In genomic region chr11:123144707-123145106, GRCh38 we compare ENCODE assay signal across 32 cellular contexts. TPM values are rescaled to one million over a fixed set of nuclear protein-coding genes. Genes with fewer than 3 reads are reported as not detected.
DNase-seq lines count a peak whose midpoint lies in the region; ATAC-seq and TF ChIP-seq lines count a peak whose summit lies in the region.
"Had no signal": no experiment of that assay in that cellular context is flagged by ENCODE, and none has a peak within 500 bp of the region (broad histone marks: within the 10 kb centered on the region; RNA-seq: fewer than 3 reads in every experiment).

No MANE protein-coding gene starts in this region.

- no peaks in the 10 kb centered on the region for H3K36me3 ChIP-seq in BE2C
- no peaks in the 10 kb centered on the region for H3K36me3 ChIP-seq in HCT116 (ENCODE audit: control insufficient read depth in 1 of 2, insufficient read depth in 2 of 2, low read length in 2 of 2)
- no peaks in the 10 kb centered on the region for H3K36me3 ChIP-seq in heart left ventricle
- H3K36me3 ChIP-seq: BLaER1, gastrocnemius medialis, Peyer's patch, suprapubic skin, vagina had no signal

- peaks cover 52% of the 10 kb centered on the region for H3K4me1 Mint-ChIP-seq in nephron progenitor cell
- H3K4me1 Mint-ChIP-seq: activated CD4-positive, alpha-beta T cell treated with anti-CD3 and anti-CD28 coated beads, Interleukin-2, amount 10 ng/mL, durations not matched to agents 24 days and 14 days; activated naive CD4-positive, alpha-beta T cell treated with anti-CD3 and anti-CD28 coated beads, Interleukin-2, amount 50 U/mL, for 24 hours; neural crest cell had no signal

- H3K9me3 ChIP-seq in BE2C (no peaks in the 10 kb centered on the region), HCT116 (ENCODE audit: control insufficient read depth in 1 of 2, insufficient read depth in 1 of 2, low read depth in 1 of 2, low read length in 2 of 2) (no peaks in the 10 kb centered on the region), heart left ventricle (no peaks in the 10 kb centered on the region)
- H3K9me3 ChIP-seq: BLaER1, gastrocnemius medialis, MG63, Peyer's patch, suprapubic skin, vagina had no signal

- H3K36me3 Mint-ChIP-seq in nephron progenitor cell (ENCODE audit: low read depth) = peaks cover 12% of the 10 kb centered on the region
- H3K36me3 Mint-ChIP-seq: activated naive CD4-positive, alpha-beta T cell treated with anti-CD3 and anti-CD28 coated beads, Interleukin-2, amount 50 U/mL, for 24 hours had no signal

- no peak overlapping the region for H3K9ac ChIP-seq in HCT116 (ENCODE audit: low read length)
- H3K9ac ChIP-seq: BLaER1 had no signal

- RAD21 ChIA-PET in HCT116 (lab: Charles Lee; ENCODE audit: low non-redundant PET in 1 of 2, low total read pairs in 2 of 2, uncharacterized antibody in 2 of 2, unreplicated experiment in 2 of 2) = no interaction called here

- CTCF ChIA-PET in HCT116 (lab: Charles Lee) = no interaction called here

- H3K4me3 Mint-ChIP-seq in nephron progenitor cell = peak overlapping the region; percentile 18
- H3K4me3 Mint-ChIP-seq: activated CD4-positive, alpha-beta T cell treated with anti-CD3 and anti-CD28 coated beads, Interleukin-2, amount 10 ng/mL, durations not matched to agents 24 days and 14 days; activated naive CD4-positive, alpha-beta T cell treated with anti-CD3 and anti-CD28 coated beads, Interleukin-2, amount 50 U/mL, for 24 hours; neural crest cell; WTC11 had no signal

- POLR2A ChIA-PET in HCT116 (lab: Charles Lee) = no interaction called here

- TF ChIP-seq POLR2A in HCT116 (IDR thresholded peaks at IDR 0.05; ENCODE audit: borderline replicate concordance, extremely low read depth, insufficient read depth, insufficient read length) = no peak
- TF ChIP-seq POLR2A in heart left ventricle (IDR thresholded peaks at IDR 0.05) = no peak

- no peak overlapping the region for H3K27ac Mint-ChIP-seq in nephron progenitor cell
- H3K27ac Mint-ChIP-seq: activated CD4-positive, alpha-beta T cell treated with anti-CD3 and anti-CD28 coated beads, Interleukin-2, amount 10 ng/mL, durations not matched to agents 24 days and 14 days; activated naive CD4-positive, alpha-beta T cell treated with anti-CD3 and anti-CD28 coated beads, Interleukin-2, amount 50 U/mL, for 24 hours; activated T-helper 2 cell treated with anti-CD3 and anti-CD28 coated beads, Interferon-gamma antibody, Interleukin-2, Interleukin-4, amounts not matched to agents 10 μg/mL and 5 μg/mL and 100 μg/mL, durations not matched to agents 14 hours and 24 hours and 36 hours; WTC11 had no signal

- H2AFZ ChIP-seq in HCT116 (ENCODE audit: low read depth, low read length, poor library complexity, severe bottlenecking) = peak overlapping the region; percentile 76
- H2AFZ ChIP-seq: hepatocyte had no signal

- WGBS in heart left ventricle, 4 donors = 86 to 91% (median 87%) methylated on average over 3 of the region's 3 CpGs

- H3K79me2 ChIP-seq in HCT116 (ENCODE audit: insufficient read depth, low read length) = no peaks in the 10 kb centered on the region

- H3K27me3 Mint-ChIP-seq in nephron progenitor cell (ENCODE audit: low read depth, poor library complexity) = peaks cover 3% of the 10 kb centered on the region
- H3K27me3 Mint-ChIP-seq: activated naive CD4-positive, alpha-beta T cell treated with anti-CD3 and anti-CD28 coated beads, Interleukin-2, amount 50 U/mL, for 24 hours had no signal

- TF ChIP-seq CTCF in BE2C (IDR thresholded peaks at IDR 0.05; ENCODE audit: low read depth, low read length) (no peak), HCT116 (IDR thresholded peaks at IDR 0.05 in 2 of 3, conservative IDR thresholded peaks at IDR 0.05 in 1 of 3; ENCODE audit: borderline replicate concordance in 1 of 3, insufficient read depth in 1 of 3, low read depth in 2 of 3, low read length in 2 of 3) (no peak), nephron progenitor cell (IDR thresholded peaks at IDR 0.05) (no peak), heart left ventricle (IDR thresholded peaks at IDR 0.05) (no peak)

- H3K4me1 ChIP-seq in BE2C = peaks cover 11% of the 10 kb centered on the region
- H3K4me1 ChIP-seq in HCT116 (ENCODE audit: control insufficient read depth in 1 of 2, insufficient read depth in 2 of 2, low read length in 2 of 2) = peaks cover 14 to 29% of the 10 kb centered on the region in 2 experiments; a peak in 3 of 4 replicates
- H3K4me1 ChIP-seq in heart left ventricle = peaks cover 0 to 8% (median 0%) of the 10 kb centered on the region in 12 donors
- H3K4me1 ChIP-seq: BLaER1, vagina had no signal

- TF ChIP-seq RAD21 in HCT116 (IDR thresholded peaks at IDR 0.05; ENCODE audit: low read depth) = no peak

- in situ Hi-C loops in T47D (cut with HindIII; ENCODE audit: low pct_unique_long_range_greater_than_20kb, low sequenced_read_pairs) = no loop called here

- H3K9me2 ChIP-seq in HCT116 (ENCODE audit: insufficient read depth) = no peaks in the 10 kb centered on the region

- no peaks in the 10 kb centered on the region for H4K20me1 ChIP-seq in HCT116 (ENCODE audit: insufficient read depth)
- H4K20me1 ChIP-seq: BLaER1 had no signal

- peak overlapping the region; percentile 61; the same call in 1 of the 2 replicates for H3K4me3 ChIP-seq in BE2C (ENCODE audit: low read depth, low read length)
- no peak overlapping the region for H3K4me3 ChIP-seq in HCT116 (replicated peaks in 1 of 2; ENCODE audit: low read depth in 1 of 2, low read length in 2 of 2)
- no peak overlapping the region for H3K4me3 ChIP-seq in heart left ventricle
- H3K4me3 ChIP-seq: BLaER1, dorsolateral prefrontal cortex, gastrocnemius medialis, hepatocyte, lung, MG63, Peyer's patch, suprapubic skin, vagina had no signal

- no TSS peak for BruUV-seq in HCT116 (replicated peaks; lab: Mats Ljungman, UMichigan)

- H3K27me3 ChIP-seq in BE2C (no peaks in the 10 kb centered on the region), HCT116 (ENCODE audit: insufficient read depth, low read length) (no peaks in the 10 kb centered on the region), heart left ventricle (peaks cover 0 to 32% (median 0%) of the 10 kb centered on the region in 9 donors)
- H3K27me3 ChIP-seq: BLaER1, gastrocnemius medialis, hepatocyte, MG63, Peyer's patch, vagina had no signal

- no peak for ATAC-seq in HCT116
- no peak for ATAC-seq in HG02610 (IDR thresholded peaks at IDR 0.05; ENCODE audit: unreplicated experiment)
- no peak for ATAC-seq in heart left ventricle

- intact Hi-C loops in HCT116 (cut with micrococcal nuclease) (no loop called here), heart left ventricle (cut with DNase I) (no loop called here)

- H3K27ac ChIP-seq in HCT116 (ENCODE audit: low read depth, low read length) (no peak overlapping the region), heart left ventricle (no peak overlapping the region)
- H3K27ac ChIP-seq: BLaER1, dorsolateral prefrontal cortex, suprapubic skin had no signal

- no peak for DNase-seq in BE2C
- no peak for DNase-seq in HCT116 (ENCODE audit: low read depth, low spot score)
- peak; percentile 33 to 67 for DNase-seq in T47D (ENCODE audit: low read depth in 1 of 2, low spot score in 1 of 2)
- DNase-seq in nephron progenitor cell = no peak
- DNase-seq in NCI-H2107 treated with DMSO at 0.1 percent for 48 hours (lab: John Stamatoyannopoulos, UW; ENCODE audit: unreplicated experiment) = no peak
- DNase-seq in 8988T = no peak
- no peak for DNase-seq in heart left ventricle
- DNase-seq: activated CD4-positive, alpha-beta T cell treated with anti-CD3 and anti-CD28 coated beads, Interleukin-2, amount 10 ng/mL, durations not matched to agents 24 days and 14 days; activated CD8-positive, alpha-beta memory T cell treated with anti-CD3 and anti-CD28 coated beads for 24 hours; activated T-cell treated with anti-CD3 and anti-CD28 coated beads for 4 hours; COR-L47; dorsolateral prefrontal cortex; GOT3; KG1; NCI-H345; SIG-M5; stimulated activated CD4-positive, alpha-beta T cell treated with anti-CD3 and anti-CD28 coated beads, Interleukin-1b, Interleukin-23, amount 100 ng/mL, for 48 hours; stimulated activated naive CD4-positive, alpha-beta T cell treated with Interleukin-2 at 50 U/mL for 16 hours; T-helper 9 cell had no signal

- peak overlapping the region; percentile 79 for H3K4me2 ChIP-seq in HCT116 (ENCODE audit: low read length)
- H3K4me2 ChIP-seq: BLaER1, hepatocyte had no signal

- H3K9me3 Mint-ChIP-seq in nephron progenitor cell = peaks cover 7% of the 10 kb centered on the region
- H3K9me3 Mint-ChIP-seq: activated CD4-positive, alpha-beta T cell treated with anti-CD3 and anti-CD28 coated beads, Interleukin-2, amount 10 ng/mL, durations not matched to agents 24 days and 14 days; activated naive CD4-positive, alpha-beta T cell treated with anti-CD3 and anti-CD28 coated beads, Interleukin-2, amount 50 U/mL, for 24 hours; activated T-helper 2 cell treated with anti-CD3 and anti-CD28 coated beads, Interferon-gamma antibody, Interleukin-2, Interleukin-4, amounts not matched to agents 10 μg/mL and 5 μg/mL and 100 μg/mL, durations not matched to agents 14 hours and 24 hours and 36 hours; neural crest cell had no signal

TF ChIP-seq in HCT116, 20 proteins besides CTCF, POLR2A, EP300 and RAD21 (continues in another document):
- no peak for TF ChIP-seq EGR1 (IDR thresholded peaks at IDR 0.05; ENCODE audit: low read depth)
- TF ChIP-seq, protein P1, sequence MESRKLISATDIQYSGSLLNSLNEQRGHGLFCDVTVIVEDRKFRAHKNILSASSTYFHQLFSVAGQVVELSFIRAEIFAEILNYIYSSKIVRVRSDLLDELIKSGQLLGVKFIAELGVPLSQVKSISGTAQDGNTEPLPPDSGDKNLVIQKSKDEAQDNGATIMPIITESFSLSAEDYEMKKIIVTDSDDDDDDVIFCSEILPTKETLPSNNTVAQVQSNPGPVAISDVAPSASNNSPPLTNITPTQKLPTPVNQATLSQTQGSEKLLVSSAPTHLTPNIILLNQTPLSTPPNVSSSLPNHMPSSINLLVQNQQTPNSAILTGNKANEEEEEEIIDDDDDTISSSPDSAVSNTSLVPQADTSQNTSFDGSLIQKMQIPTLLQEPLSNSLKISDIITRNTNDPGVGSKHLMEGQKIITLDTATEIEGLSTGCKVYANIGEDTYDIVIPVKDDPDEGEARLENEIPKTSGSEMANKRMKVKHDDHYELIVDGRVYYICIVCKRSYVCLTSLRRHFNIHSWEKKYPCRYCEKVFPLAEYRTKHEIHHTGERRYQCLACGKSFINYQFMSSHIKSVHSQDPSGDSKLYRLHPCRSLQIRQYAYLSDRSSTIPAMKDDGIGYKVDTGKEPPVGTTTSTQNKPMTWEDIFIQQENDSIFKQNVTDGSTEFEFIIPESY (IDR thresholded peaks at IDR 0.05; ENCODE audit: extremely low read depth, insufficient replicate concordance, low read length) = no peak
- no peak for TF ChIP-seq CEBPB (IDR thresholded peaks at IDR 0.05; ENCODE audit: low read depth)
- TF ChIP-seq, protein P2, sequence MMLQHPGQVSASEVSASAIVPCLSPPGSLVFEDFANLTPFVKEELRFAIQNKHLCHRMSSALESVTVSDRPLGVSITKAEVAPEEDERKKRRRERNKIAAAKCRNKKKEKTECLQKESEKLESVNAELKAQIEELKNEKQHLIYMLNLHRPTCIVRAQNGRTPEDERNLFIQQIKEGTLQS (IDR thresholded peaks at IDR 0.05) = no peak
- no peak for TF ChIP-seq SRF (IDR thresholded peaks at IDR 0.05; ENCODE audit: low read depth)

RNA-seq across cellular contexts. Expression of gene CLMP, which starts 50.3 kb away (rescaled TPM):
- polyA plus RNA-seq in BE2C (2012; ENCODE audit: insufficient read depth, insufficient read length, low read depth) = 44.4 TPM
- total RNA-seq in HCT116 (2021; ENCODE audit: unreplicated experiment) (3.2 TPM), heart left ventricle (10 to 100 TPM in 3 of 9 donors, 1 to 10 TPM in 6; 2.5 to 18.4 (median 5.8) TPM)
- polyA plus RNA-seq in HCT116 (2012) = 0.51 and 0.90 TPM in 2 replicates
- polyA plus RNA-seq in heart left ventricle = 10 to 100 TPM in 1 of 2 donors, 1 to 10 TPM in 1; 1.9 to 10.9 TPM

Comparison
In these comparisons a context has a peak if more than half of its experiments do, and no peak if none do; other contexts are left out.
1. DNase-seq: peak in T47D (2 of 2); none in BE2C (single experiment), HCT116 (single experiment), nephron progenitor cell (single experiment), NCI-H2107 treated with DMSO at 0.1 percent for 48 hours (single experiment), 8988T (single experiment) and heart left ventricle (0 of 5).